ENCODE assay signal across 16 cellular contexts in genomic region chr3:61141697-61142096, GRCh38.
DNase-seq lines count a peak whose midpoint lies in the region; ATAC-seq and TF ChIP-seq lines count a peak whose summit lies in the region.
"Had no signal": no experiment of that assay in that cellular context is flagged by ENCODE, and none has a peak within 500 bp of the region (broad histone marks: within the 10 kb centered on the region; RNA-seq: fewer than 3 reads in every experiment).

No MANE protein-coding gene starts in this region.

- H3K4me2 ChIP-seq in smooth muscle cell = no peak overlapping the region

- BruUV-seq in Caco-2 (replicated peaks; lab: Mats Ljungman, UMichigan) = no TSS peak

- no peak overlapping the region for H3K4me3 Mint-ChIP-seq in Caco-2 (ENCODE audit: unreplicated experiment)
- H3K4me3 Mint-ChIP-seq in endodermal cell = no peak overlapping the region
- H3K4me3 Mint-ChIP-seq in activated CD4-positive, alpha-beta T cell treated with anti-CD3 and anti-CD28 coated beads for 36 hours = no peak overlapping the region

- TF ChIP-seq CTCF in Caco-2 (IDR thresholded peaks at IDR 0.05; ENCODE audit: insufficient read depth in 1 of 2, low read depth in 1 of 2, low read length in 1 of 2, severe bottlenecking in 1 of 2, unreplicated experiment in 1 of 2) (no peak), endodermal cell (conservative IDR thresholded peaks at IDR 0.05) (no peak), smooth muscle cell (IDR thresholded peaks at IDR 0.05; ENCODE audit: borderline replicate concordance, insufficient read depth, poor library complexity, severe bottlenecking) (no peak)

- no peak for ATAC-seq in activated CD4-positive, alpha-beta T cell treated with anti-CD3 and anti-CD28 coated beads for 36 hours
- no peak for ATAC-seq in GM18870 (IDR thresholded peaks at IDR 0.05; ENCODE audit: unreplicated experiment)
- ATAC-seq: GM12878 had no signal

- H3K79me2 ChIP-seq in smooth muscle cell (ENCODE audit: low read depth) = no peaks in the 10 kb centered on the region

- H3K4me1 ChIP-seq in Caco-2 (peaks cover 10% of the 10 kb centered on the region), HUES48 (ENCODE audit: control insufficient read depth, insufficient read depth, low read length) (peaks cover 41% of the 10 kb centered on the region), endodermal cell (ENCODE audit: control insufficient read depth, insufficient read depth, low read length) (peaks cover 7% of the 10 kb centered on the region), smooth muscle cell (ENCODE audit: low read depth) (peaks cover 11% of the 10 kb centered on the region)

- peak overlapping the region; percentile 98 for H3K27ac ChIP-seq in HUES48 (ENCODE audit: low read depth, low read length)
- peak overlapping the region; percentile 55 for H3K27ac ChIP-seq in endodermal cell (ENCODE audit: low read depth, low read length)
- no peak overlapping the region for H3K27ac ChIP-seq in smooth muscle cell (ENCODE audit: low read depth)
- H3K27ac ChIP-seq: C4-2B had no signal

- H3K27me3 ChIP-seq in Caco-2 (replicated peaks; ENCODE audit: control insufficient read depth, insufficient read depth, low read length) (no peaks in the 10 kb centered on the region), HUES48 (ENCODE audit: control insufficient read depth, insufficient read depth, low read length) (no peaks in the 10 kb centered on the region), endodermal cell (ENCODE audit: control insufficient read depth, insufficient read depth, low read length, poor library complexity, severe bottlenecking) (no peaks in the 10 kb centered on the region), smooth muscle cell (ENCODE audit: low read depth) (no peaks in the 10 kb centered on the region)

- no peaks in the 10 kb centered on the region for H3K9me3 Mint-ChIP-seq in Caco-2 (ENCODE audit: unreplicated experiment)
- H3K9me3 Mint-ChIP-seq in endodermal cell = peaks cover 4% of the 10 kb centered on the region
- no peaks in the 10 kb centered on the region for H3K9me3 Mint-ChIP-seq in activated CD4-positive, alpha-beta T cell treated with anti-CD3 and anti-CD28 coated beads for 36 hours (ENCODE audit: low read depth)

- H4K20me1 ChIP-seq in smooth muscle cell (ENCODE audit: low read depth) = no peaks in the 10 kb centered on the region

- WGBS in endodermal cell (ENCODE audit: insufficient coverage in 1 of 2, insufficient read length in 1 of 2), 2 experiments = 3 to 13% methylated on average over 3 of the region's 3 CpGs
- 20% methylated on average over 3 of the region's 3 CpGs for WGBS in smooth muscle cell (ENCODE audit: low lambda C conversion rate)

- intact Hi-C loops in Caco-2 (cut with micrococcal nuclease; ENCODE audit: unreplicated experiment) = loop anchor here (1.0 kb wide), 1 partner anchor 110 kb away; the partner anchor contains the start of gene FHIT
- intact Hi-C loops in activated CD4-positive, alpha-beta T cell treated with anti-CD3 and anti-CD28 coated beads for 36 hours (cut with DNase I, micrococcal nuclease) = no loop called here

- CTCF ChIA-PET in Caco-2 (lab: Charles Lee) = interaction anchor here (0.5 to 0.8 kb wide), 2 partner anchors 108 to 240 kb away, joined by 3 read pairs; no protein-coding TSS in a partner anchor
- CTCF ChIA-PET in activated CD4-positive, alpha-beta T cell treated with anti-CD3 and anti-CD28 coated beads for 36 hours (lab: Charles Lee) = no interaction called here

- H3K36me3 ChIP-seq in Caco-2 (ENCODE audit: control insufficient read depth, insufficient read depth, low read length) (no peaks in the 10 kb centered on the region), HUES48 (ENCODE audit: control insufficient read depth, insufficient read depth, low read length) (no peaks in the 10 kb centered on the region), endodermal cell (ENCODE audit: control insufficient read depth, insufficient read depth, low read length) (no peaks in the 10 kb centered on the region), smooth muscle cell (ENCODE audit: low read depth) (no peaks in the 10 kb centered on the region)

- no peaks in the 10 kb centered on the region for H3K27me3 Mint-ChIP-seq in Caco-2 (ENCODE audit: insufficient read depth, unreplicated experiment)
- H3K27me3 Mint-ChIP-seq in endodermal cell (ENCODE audit: insufficient read depth) = no peaks in the 10 kb centered on the region
- no peaks in the 10 kb centered on the region for H3K27me3 Mint-ChIP-seq in activated CD4-positive, alpha-beta T cell treated with anti-CD3 and anti-CD28 coated beads for 36 hours

- no peaks in the 10 kb centered on the region for H3K9me3 ChIP-seq in Caco-2
- no peaks in the 10 kb centered on the region for H3K9me3 ChIP-seq in HUES48 (ENCODE audit: control insufficient read depth, insufficient read depth, low read length)
- H3K9me3 ChIP-seq in endodermal cell (ENCODE audit: control insufficient read depth, low read length) = no peaks in the 10 kb centered on the region
- no peaks in the 10 kb centered on the region for H3K9me3 ChIP-seq in smooth muscle cell (replicated peaks; ENCODE audit: low read depth)

- H3K4me3 ChIP-seq in Caco-2 (ENCODE audit: low read depth, low read length) (no peak overlapping the region), HUES48 (ENCODE audit: low read depth, low read length) (peak overlapping the region; percentile 40), endodermal cell (ENCODE audit: low read length) (no peak overlapping the region), smooth muscle cell (no peak overlapping the region)
- H3K4me3 ChIP-seq: GM12878 had no signal

- H3K27ac Mint-ChIP-seq in Caco-2 (ENCODE audit: unreplicated experiment) (peak overlapping the region; percentile 16), endodermal cell (peak overlapping the region; percentile 46)
- H3K27ac Mint-ChIP-seq in activated CD4-positive, alpha-beta T cell treated with anti-CD3 and anti-CD28 coated beads for 36 hours = no peak overlapping the region

- DNase-seq in Caco-2 (no peak), endodermal cell (peak; percentile 71), islet precursor cell (peak; percentile 56), smooth muscle cell (lab: John Stamatoyannopoulos, UW; ENCODE audit: unreplicated experiment) (no peak)
- DNase-seq in activated CD4-positive, alpha-beta T cell treated with anti-CD3 and anti-CD28 coated beads for 36 hours = no peak
- no peak for DNase-seq in activated CD8-positive, alpha-beta memory T cell treated with anti-CD3 and anti-CD28 coated beads for 24 hours
- DNase-seq: COR-L47, IMR-90, Kasumi-1, NCI-H2081 treated with DMSO at 0.1 percent for 48 hours, NCI-H524, SHP77 treated with DMSO at 0.1 percent for 48 hours had no signal

- H3K36me3 Mint-ChIP-seq in Caco-2 (ENCODE audit: insufficient read depth, unreplicated experiment) (peaks cover 6% of the 10 kb centered on the region), endodermal cell (ENCODE audit: low read depth) (peaks cover 2% of the 10 kb centered on the region)
- no peaks in the 10 kb centered on the region for H3K36me3 Mint-ChIP-seq in activated CD4-positive, alpha-beta T cell treated with anti-CD3 and anti-CD28 coated beads for 36 hours (ENCODE audit: low read depth)

- POLR2A ChIA-PET in Caco-2 (lab: Charles Lee) = no interaction called here
- POLR2A ChIA-PET in activated CD4-positive, alpha-beta T cell treated with anti-CD3 and anti-CD28 coated beads for 36 hours (lab: Charles Lee) = no interaction called here

- H3K4me1 Mint-ChIP-seq in Caco-2 (ENCODE audit: low read depth, unreplicated experiment) (no peaks in the 10 kb centered on the region), endodermal cell (peaks cover 17% of the 10 kb centered on the region)
- no peaks in the 10 kb centered on the region for H3K4me1 Mint-ChIP-seq in activated CD4-positive, alpha-beta T cell treated with anti-CD3 and anti-CD28 coated beads for 36 hours

- no peak overlapping the region for H2AFZ ChIP-seq in smooth muscle cell (ENCODE audit: low read depth)

- H3F3A ChIP-seq in smooth muscle cell (ENCODE audit: low read depth) = no peaks in the 10 kb centered on the region

- H3K9ac ChIP-seq in HUES48 (ENCODE audit: low read depth, low read length) (peak overlapping the region; percentile 5; the same call in 1 of the 2 replicates), endodermal cell (ENCODE audit: extremely low read depth, low read length, poor library complexity, severe bottlenecking) (no peak overlapping the region), smooth muscle cell (ENCODE audit: low read depth) (no peak overlapping the region)

Comparison
In these comparisons a context has a peak if more than half of its experiments do, and no peak if none do; other contexts are left out.
1. DNase-seq: peak in endodermal cell (single experiment) and islet precursor cell (single experiment); none in Caco-2 (0 of 2), activated CD4-positive, alpha-beta T cell treated with anti-CD3 and anti-CD28 coated beads for 36 hours (single experiment), smooth muscle cell (single experiment) and activated CD8-positive, alpha-beta memory T cell treated with anti-CD3 and anti-CD28 coated beads for 24 hours (single experiment).